In genomic region chr4:138405439-138405838, GRCh38 we compare ENCODE assay signal across 9 cellular contexts.
DNase-seq lines count a peak whose midpoint lies in the region; ATAC-seq, FAIRE-seq and TF ChIP-seq lines count a peak whose summit lies in the region.
"Had no signal": no experiment of that assay in that cellular context is flagged by ENCODE, and none has a peak within 500 bp of the region (broad histone marks: within the 10 kb centered on the region; RNA-seq: fewer than 3 reads in every experiment).

No MANE protein-coding gene starts in this region.

- no peaks in the 10 kb centered on the region for H4K20me1 ChIP-seq in OCI-LY3 (ENCODE audit: insufficient read depth, low read length)

- ATAC-seq in GM19372 (IDR thresholded peaks at IDR 0.05; ENCODE audit: low read depth, unreplicated experiment) (peak; percentile 48), HG02973 (IDR thresholded peaks at IDR 0.05; ENCODE audit: unreplicated experiment) (peak; percentile 62)

- H3K27me3 ChIP-seq in OCI-LY3 (ENCODE audit: low read depth, low read length): no peaks in the 10 kb centered on the region
- no peaks in the 10 kb centered on the region for H3K27me3 ChIP-seq in small intestine (ENCODE audit: control insufficient read depth in 2 of 2, insufficient read depth in 2 of 2, low read length in 2 of 2)
- H3K27me3 ChIP-seq in testis: no peaks in the 10 kb centered on the region

- H2AFZ ChIP-seq in OCI-LY3 (ENCODE audit: low read depth, low read length): peak overlapping the region; percentile 70

- peak overlapping the region; percentile 12; the same call in 1 of the 2 replicates for H3K27ac ChIP-seq in OCI-LY3 (ENCODE audit: low read length)
- H3K27ac ChIP-seq in small intestine (ENCODE audit: low read depth in 1 of 2, low read length in 1 of 2): no peak overlapping the region
- H3K27ac ChIP-seq in testis: no peak overlapping the region
- H3K27ac ChIP-seq: left ventricle myocardium inferior had no signal

- FAIRE-seq in small intestine (lab: Jason Lieb, UNC): no peak

- H3K4me1 ChIP-seq in OCI-LY3 (ENCODE audit: low read length) (peaks cover 23% of the 10 kb centered on the region), small intestine (ENCODE audit: control insufficient read depth in 2 of 2, insufficient read depth in 1 of 2, low read depth in 1 of 2, low read length in 1 of 2) (peaks cover 3 to 8% of the 10 kb centered on the region in 2 donors), testis (peaks cover 8% of the 10 kb centered on the region)

- H3K79me2 ChIP-seq in OCI-LY3 (ENCODE audit: low read length): no peaks in the 10 kb centered on the region

- 28 to 47% (median 30%) methylated on average over 1 of the region's 1 CpG for WGBS in small intestine, 3 donors
- 87 to 100% methylated on average over 1 of the region's 1 CpG for WGBS in testis, 2 donors

- peak overlapping the region; percentile 60 for H3K4me2 ChIP-seq in OCI-LY3 (ENCODE audit: low read length)

- DNase-seq in small intestine (peak; percentile 33), testis (no peak), NCI-H2196 (lab: John Stamatoyannopoulos, UW; ENCODE audit: unreplicated experiment) (no peak), NCI-H1694 (lab: John Stamatoyannopoulos, UW) (no peak)
- DNase-seq: left ventricle myocardium inferior, T-helper 2 cell had no signal

- H3K9ac ChIP-seq in OCI-LY3 (ENCODE audit: low read length): 0 out of 2 replicates have a peak overlapping the region, but pooled peaks have one; percentile 2

- H3K9me3 ChIP-seq in OCI-LY3 (ENCODE audit: insufficient read depth, low read length): no peaks in the 10 kb centered on the region
- H3K9me3 ChIP-seq in small intestine (ENCODE audit: control insufficient read depth, low read depth): no peaks in the 10 kb centered on the region
- no peaks in the 10 kb centered on the region for H3K9me3 ChIP-seq in testis
- H3K9me3 ChIP-seq: left ventricle myocardium inferior had no signal

- no peaks in the 10 kb centered on the region for H3K36me3 ChIP-seq in OCI-LY3 (replicated peaks; ENCODE audit: low read depth, low read length)
- no peaks in the 10 kb centered on the region for H3K36me3 ChIP-seq in small intestine (ENCODE audit: control insufficient read depth in 2 of 2, insufficient read depth in 2 of 2, low read length in 2 of 2)
- H3K36me3 ChIP-seq in testis (ENCODE audit: low read depth, missing control alignments): no peaks in the 10 kb centered on the region
- H3K36me3 ChIP-seq: left ventricle myocardium inferior had no signal

- peak overlapping the region; percentile 20; the same call in 1 of the 2 replicates for H3K4me3 ChIP-seq in OCI-LY3 (ENCODE audit: low read length)
- no peak overlapping the region for H3K4me3 ChIP-seq in small intestine (ENCODE audit: low read depth in 1 of 2, low read length in 2 of 2)
- no peak overlapping the region for H3K4me3 ChIP-seq in testis
- H3K4me3 ChIP-seq: left ventricle myocardium inferior had no signal

- intact Hi-C loops in testis (cut with DNase I; ENCODE audit: low total_unique reads): no loop called here

- TF ChIP-seq POLR2A in testis (IDR thresholded peaks at IDR 0.05): no peak

- TF ChIP-seq CTCF in OCI-LY3 (IDR thresholded peaks at IDR 0.05; ENCODE audit: low read depth, low read length): no peak
- TF ChIP-seq CTCF in testis (IDR thresholded peaks at IDR 0.05): no peak
